In the genomic region with DNA sequence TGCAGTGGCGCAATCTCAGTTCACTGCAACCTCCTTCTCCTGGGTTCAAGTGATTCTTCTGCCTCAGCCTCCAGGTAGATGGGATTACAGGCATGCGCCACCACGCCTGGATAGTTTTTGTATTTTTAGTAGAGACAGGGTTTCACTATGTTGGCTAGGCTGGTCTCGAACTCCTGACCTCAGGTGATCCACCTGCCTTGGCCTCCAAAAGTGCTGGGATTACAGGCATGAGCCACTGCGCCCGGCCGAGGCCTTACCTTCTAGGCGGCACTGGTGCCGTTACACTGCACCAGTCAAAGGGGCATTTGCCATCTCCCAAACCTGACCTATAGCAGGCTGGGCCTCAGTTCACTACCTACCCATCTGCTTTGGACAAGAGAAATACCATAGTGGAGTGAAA, we compare ENCODE assay signal across 7 cellular contexts. TPM values are rescaled to one million over a fixed set of nuclear protein-coding genes. Genes with fewer than 3 reads are reported as not detected.
DNase-seq lines count a peak whose midpoint lies in the region; ATAC-seq and TF ChIP-seq lines count a peak whose summit lies in the region.
"Not testable (repeated sequence)": the region's sequence is repeated elsewhere in the genome, so short reads cannot be mapped to it uniquely, and the experiment has no call there.

No MANE protein-coding gene starts in this region.

- peak overlapping the region; percentile 84 for H3K27ac Mint-ChIP-seq in T-helper 17 cell

- not testable (repeated sequence) for H3K27me3 Mint-ChIP-seq in T-helper 17 cell

- not testable (repeated sequence) for TF ChIP-seq CTCF in HL-60 (IDR thresholded peaks at IDR 0.05; ENCODE audit: insufficient read depth, low read length); mammary epithelial cell (conservative IDR thresholded peaks at IDR 0.05 in 1 of 2, IDR thresholded peaks at IDR 0.05 in 1 of 2; ENCODE audit: extremely low read depth in 1 of 2, insufficient read depth in 1 of 2, low read depth in 1 of 2, low read length in 2 of 2); gastroesophageal sphincter (IDR thresholded peaks at IDR 0.05); left lung (IDR thresholded peaks at IDR 0.05); spleen (IDR thresholded peaks at IDR 0.05 in 8 of 11, conservative IDR thresholded peaks at IDR 0.05 in 3 of 11); upper lobe of right lung (IDR thresholded peaks at IDR 0.05)

- TF ChIP-seq EP300 in gastroesophageal sphincter (IDR thresholded peaks at IDR 0.05), result not testable (repeated sequence)

- not testable (repeated sequence) for H4K20me1 ChIP-seq in mammary epithelial cell (ENCODE audit: insufficient read depth, low read length)

- H3K79me2 ChIP-seq in mammary epithelial cell (ENCODE audit: insufficient read depth, low read length), result not testable (repeated sequence)

- dilution Hi-C loops in mammary epithelial cell (cut with HindIII; ENCODE audit: low sequenced_read_pairs), result not testable (repeated sequence)

- not testable (repeated sequence) for H3K4me3 ChIP-seq in HL-60 (replicated peaks; ENCODE audit: insufficient read depth, low read length); mammary epithelial cell (replicated peaks in 1 of 3; ENCODE audit: insufficient read depth in 1 of 3, low read depth in 2 of 3, low read length in 3 of 3); gastroesophageal sphincter; left lung; upper lobe of right lung
- peak overlapping the region in 1 of 8 donors; percentile 8 for H3K4me3 ChIP-seq in spleen

- not testable (repeated sequence) for H3K4me2 ChIP-seq in mammary epithelial cell (ENCODE audit: insufficient read depth, low read depth, low read length)

- ATAC-seq in T-helper 17 cell, gastroesophageal sphincter, left lung, upper lobe of right lung: not testable (repeated sequence)

- not testable (repeated sequence) for H3K9ac ChIP-seq in mammary epithelial cell (ENCODE audit: insufficient read depth, low read length)

- peaks cover 27% of the 10 kb centered on the region for H3K4me1 Mint-ChIP-seq in T-helper 17 cell

- H3K36me3 Mint-ChIP-seq in T-helper 17 cell (ENCODE audit: low read depth), result not testable (repeated sequence)

- not testable (repeated sequence) for DNase-seq in HL-60 (ENCODE audit: low read depth in 1 of 2, low spot score in 1 of 2); T-helper 17 cell; mammary epithelial cell; left lung; spleen; upper lobe of right lung

- not testable (repeated sequence) for H2AFZ ChIP-seq in mammary epithelial cell (ENCODE audit: low read depth, low read length)

- not testable (repeated sequence) for H3K27me3 ChIP-seq in HL-60 (ENCODE audit: insufficient read depth, poor library complexity, severe bottlenecking); mammary epithelial cell (ENCODE audit: insufficient read depth, low read length); gastroesophageal sphincter; left lung; spleen (replicated peaks in 1 of 7); upper lobe of right lung

- H3K4me3 Mint-ChIP-seq in T-helper 17 cell, result not testable (repeated sequence)

- not testable (repeated sequence) for BruUV-seq in mammary epithelial cell (replicated peaks; lab: Mats Ljungman, UMichigan)

- peak overlapping the region; percentile 73 for H3K27ac ChIP-seq in HL-60 (replicated peaks)
- H3K27ac ChIP-seq in mammary epithelial cell (ENCODE audit: insufficient read depth, low read depth, low read length), result peak overlapping the region; percentile 30
- H3K27ac ChIP-seq in gastroesophageal sphincter, result peak overlapping the region in 3 of 4 donors; percentile 53 to 81 (median 75)
- peak overlapping the region; percentile 21 to 82 for H3K27ac ChIP-seq in left lung
- peak overlapping the region in 6 of 8 donors; percentile 29 to 88 (median 70) for H3K27ac ChIP-seq in spleen
- peak overlapping the region; percentile 36 for H3K27ac ChIP-seq in upper lobe of right lung

- WGBS in mammary epithelial cell (ENCODE audit: low coverage, missing lambda C conversion rate), result 79% methylated on average over 9 of the region's 9 CpGs
- WGBS in gastroesophageal sphincter (ENCODE audit: low coverage in 1 of 2), 2 donors, result 100% methylated on average over 3 of the region's 9 CpGs; no CpG with 5 or more reads in 1 of the 2 donors
- WGBS in spleen, 5 donors, result 57 to 94% (median 93%) methylated on average over 1 to 9 of the region's 9 CpGs

- H3K36me3 ChIP-seq in mammary epithelial cell (ENCODE audit: insufficient read depth, low read length); gastroesophageal sphincter; left lung; spleen; upper lobe of right lung: not testable (repeated sequence)

- not testable (repeated sequence) for H3K9me3 ChIP-seq in T-helper 17 cell (ENCODE audit: control insufficient read depth, low read length, poor library complexity, severe bottlenecking); mammary epithelial cell (replicated peaks; ENCODE audit: insufficient read depth, low read length); gastroesophageal sphincter; left lung; spleen; upper lobe of right lung

- CTCF ChIA-PET in mammary epithelial cell (lab: Charles Lee; ENCODE audit: low non-redundant PET), result not testable (repeated sequence)

- intact Hi-C loops in mammary epithelial cell (cut with micrococcal nuclease); left lung (cut with DNase I); spleen (cut with DNase I; ENCODE audit: low total_unique reads); upper lobe of right lung (cut with DNase I): not testable (repeated sequence)

- peaks cover 23% of the 10 kb centered on the region for H3K4me1 ChIP-seq in mammary epithelial cell (ENCODE audit: insufficient read depth, low read length)
- peaks cover 0 to 39% (median 4%) of the 10 kb centered on the region in 3 donors for H3K4me1 ChIP-seq in gastroesophageal sphincter
- peaks cover 11 to 54% of the 10 kb centered on the region in 2 donors for H3K4me1 ChIP-seq in left lung
- peaks cover 3 to 53% (median 38%) of the 10 kb centered on the region in 6 donors for H3K4me1 ChIP-seq in spleen
- H3K4me1 ChIP-seq in upper lobe of right lung, result peaks cover 47% of the 10 kb centered on the region

- not testable (repeated sequence) for TF ChIP-seq POLR2A in gastroesophageal sphincter (IDR thresholded peaks at IDR 0.05); spleen (IDR thresholded peaks at IDR 0.05)

- in situ Hi-C loops in mammary epithelial cell (cut with MboI; ENCODE audit: low sequenced_read_pairs in 2 of 2), result not testable (repeated sequence)

RNA-seq across cellular contexts. Expression of a gene that starts 57.3 kb away (rescaled TPM):
- total RNA-seq in T-helper 17 cell (10 to 100 TPM; 68.9 to 69.1 TPM), mammary epithelial cell (10 to 100 TPM; 23.2 to 34.1 TPM), gastroesophageal sphincter (10 to 100 TPM; 23.5 to 33.4 (median 27.5) TPM), left lung (10 to 100 TPM; 29.4 to 36.2 TPM), spleen (10 to 100 TPM; 26.6 to 47.6 (median 36.6) TPM), upper lobe of right lung (25.6 TPM)
- polyA plus RNA-seq in mammary epithelial cell (34.6 TPM), spleen (10 to 100 TPM; 15.0 to 24.9 (median 23.3) TPM)
- 42.5 TPM for polyA minus RNA-seq in mammary epithelial cell
